18 cellular contexts compared by ENCODE assay signal in the genomic region with DNA sequence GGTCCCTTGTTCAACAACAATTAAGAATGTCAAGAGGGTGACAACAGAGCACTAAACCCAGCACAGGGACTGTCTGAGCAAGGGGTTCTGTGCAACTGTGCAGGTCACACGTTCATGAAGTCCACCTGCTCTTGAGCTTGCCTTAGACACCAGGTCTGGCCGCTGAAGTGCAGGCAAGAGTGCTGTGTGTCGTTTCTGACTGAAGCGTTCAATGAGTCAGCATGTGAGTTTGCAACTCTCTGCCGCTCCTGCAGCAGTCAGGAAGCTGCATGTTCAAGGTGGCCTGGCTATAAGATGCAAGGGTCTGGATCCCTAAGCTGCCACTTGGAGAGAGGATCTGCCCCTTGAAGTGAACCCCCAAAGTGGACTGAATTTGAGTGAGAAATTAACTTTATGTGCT.
DNase-seq lines count a peak whose midpoint lies in the region; ATAC-seq, FAIRE-seq and TF ChIP-seq lines count a peak whose summit lies in the region.
"Had no signal": no experiment of that assay in that cellular context is flagged by ENCODE, and none has a peak within 500 bp of the region (broad histone marks: within the 10 kb centered on the region; RNA-seq: fewer than 3 reads in every experiment).

No MANE protein-coding gene starts in this region.

- TF ChIP-seq CTCF in AG10803 (conservative IDR thresholded peaks at IDR 0.05; ENCODE audit: low read length) = no peak
- no peak for TF ChIP-seq CTCF in kidney (IDR thresholded peaks at IDR 0.05; ENCODE audit: borderline replicate concordance, extremely low read depth, insufficient read depth)

- no peaks in the 10 kb centered on the region for H3K9me3 ChIP-seq in kidney (ENCODE audit: control insufficient read depth in 1 of 2, low read length in 2 of 2)
- H3K9me3 ChIP-seq: A549 had no signal

- no peak overlapping the region for H3K9ac ChIP-seq in kidney (ENCODE audit: low read length in 2 of 2)

- intact Hi-C loops in kidney (cut with DNase I) = no loop called here

- no peak overlapping the region for H3K4me3 ChIP-seq in AG10803 (ENCODE audit: low read length)
- H3K4me3 ChIP-seq in kidney (ENCODE audit: low read length in 2 of 2) = no peak overlapping the region
- H3K4me3 ChIP-seq: A549 had no signal

- no peak for ATAC-seq in GM21381 (IDR thresholded peaks at IDR 0.05; ENCODE audit: unreplicated experiment)
- ATAC-seq: A549 had no signal

- DNase-seq in AG10803 (ENCODE audit: low read depth) (peak; percentile 8), HK-2 (ENCODE audit: unreplicated experiment) (peak; percentile 2), RPMI7951 (ENCODE audit: low read depth) (peak; percentile 42), kidney tubule cell (ENCODE audit: low spot score) (peak; percentile 7), kidney (no peak), activated gamma-delta T cell treated with Interleukin-2 at 50 U/mL for 16 hours (no peak)
- DNase-seq: H7, KBM-7, NCI-H1048, NCI-H146, NCI-H2081 treated with DMSO at 0.1 percent for 48 hours, NCI-H2227 treated with DMSO at 0.1 percent for 48 hours, NCI-H69 had no signal

- H3K4me1 ChIP-seq in kidney (ENCODE audit: control insufficient read depth in 1 of 2, insufficient read depth in 1 of 2, low read depth in 1 of 2, low read length in 2 of 2) = no peaks in the 10 kb centered on the region
- H3K4me1 ChIP-seq: A549 had no signal

- no peak for FAIRE-seq in kidney (lab: Jason Lieb, UNC)
- FAIRE-seq: A549 had no signal

- H3K27ac ChIP-seq in kidney (ENCODE audit: low read depth in 2 of 2, low read length in 2 of 2) = no peak overlapping the region
- H3K27ac ChIP-seq: A549, C4-2B, HL-60, RWPE1 had no signal

- H3K36me3 ChIP-seq in kidney (ENCODE audit: control insufficient read depth in 1 of 2, insufficient read depth in 2 of 2, low read length in 2 of 2) = no peaks in the 10 kb centered on the region

Comparison
In these comparisons a context has a peak if more than half of its experiments do, and no peak if none do; other contexts are left out.
1. DNase-seq: peak in AG10803 (single experiment), HK-2 (single experiment), RPMI7951 (single experiment) and kidney tubule cell (single experiment); none in kidney (single experiment) and activated gamma-delta T cell treated with Interleukin-2 at 50 U/mL for 16 hours (single experiment).